Comparison of ENCODE assay signal across 24 cellular contexts in the genomic region with DNA sequence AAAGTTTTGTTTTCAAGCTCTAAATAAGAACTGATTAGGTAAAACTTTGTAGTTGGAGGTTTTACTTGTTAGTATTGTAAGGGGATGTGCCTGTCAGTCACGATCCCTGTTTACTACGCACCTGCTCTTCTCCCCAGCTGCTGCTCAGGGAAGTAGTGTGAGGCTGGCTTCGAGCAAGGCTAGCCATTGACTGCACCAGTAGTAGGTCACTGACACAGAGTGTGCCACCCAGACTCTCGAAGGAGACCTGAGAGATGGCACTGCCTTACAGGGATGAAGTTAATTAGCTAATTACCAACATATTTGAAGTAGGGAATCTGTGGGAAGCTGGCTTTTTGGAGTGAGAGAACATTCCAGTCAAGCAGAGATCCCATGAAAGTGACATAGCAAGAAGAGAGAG.
"Had no signal": no experiment of that assay in that cellular context is flagged by ENCODE, and none has a peak within 500 bp of the region (broad histone marks: within the 10 kb centered on the region; RNA-seq: fewer than 3 reads in every experiment).

No MANE protein-coding gene starts in this region.

- H3K4me1 Mint-ChIP-seq: brain; natural killer cell; stimulated activated naive B cell treated with anti-CD40 and anti-IgM and Interleukin-4, amounts not matched to agents 10 μg/mL and 1 μg/mL and 100 μg/mL, for 72 hours; WTC11 had no signal

- H3K4me3 ChIP-seq: dorsolateral prefrontal cortex, hepatocyte, pancreas, thoracic aorta, upper lobe of right lung had no signal

- H3K36me3 Mint-ChIP-seq: activated CD8-positive, alpha-beta memory T cell treated with anti-CD3 and anti-CD28 coated beads, Interleukin-2, amount 10 ng/mL, durations not matched to agents 7 days and 5 days; brain; natural killer cell; stimulated activated naive B cell treated with anti-CD40 and anti-IgM and Interleukin-4, amounts not matched to agents 10 μg/mL and 1 μg/mL and 100 μg/mL, for 72 hours; WTC11 had no signal

- H3K27ac Mint-ChIP-seq: activated CD4-positive, alpha-beta memory T cell treated with anti-CD3 and anti-CD28 coated beads, Interleukin-2, amount 10 ng/mL, durations not matched to agents 7 days and 5 days; activated CD8-positive, alpha-beta memory T cell treated with anti-CD3 and anti-CD28 coated beads, Interleukin-2, amount 10 ng/mL, durations not matched to agents 7 days and 5 days; activated naive CD4-positive, alpha-beta T cell treated with anti-CD3 and anti-CD28 coated beads for 36 hours; activated T-helper 2 cell treated with anti-CD3 and anti-CD28 coated beads, Interferon-gamma antibody, Interleukin-2, Interleukin-4, amounts not matched to agents 10 μg/mL and 5 μg/mL and 100 μg/mL, durations not matched to agents 14 hours and 24 hours and 36 hours; brain; natural killer cell; stimulated activated naive B cell treated with anti-CD40 and anti-IgM and Interleukin-4, amounts not matched to agents 10 μg/mL and 1 μg/mL and 100 μg/mL, for 72 hours; WTC11 had no signal

- DNase-seq: activated CD4-positive, alpha-beta memory T cell treated with anti-CD3 and anti-CD28 coated beads, Interleukin-2, amount 10 ng/mL, durations not matched to agents 7 days and 5 days; activated CD4-positive, alpha-beta T cell treated with anti-CD3 and anti-CD28 coated beads for 4 hours; activated CD8-positive, alpha-beta memory T cell treated with anti-CD3 and anti-CD28 coated beads, Interleukin-2, amount 10 ng/mL, durations not matched to agents 7 days and 5 days; activated naive CD4-positive, alpha-beta T cell treated with anti-CD3 and anti-CD28 coated beads for 36 hours; anterior cingulate cortex; central memory CD4-positive, alpha-beta T cell; dorsolateral prefrontal cortex; foreskin fibroblast; left cardiac atrium; mesendoderm; natural killer cell; pancreas; stimulated activated CD4-positive, alpha-beta T cell treated with anti-CD3 and anti-CD28 coated beads, Interleukin-4, amount 100 ng/mL, for 4 hours; stimulated activated naive B cell treated with anti-CD40 and anti-IgM and Interleukin-4, amounts not matched to agents 10 μg/mL and 1 μg/mL and 100 μg/mL, for 72 hours; upper lobe of right lung had no signal

- H3K27me3 ChIP-seq: hepatocyte, pancreas had no signal

- H3K4me3 Mint-ChIP-seq: activated CD4-positive, alpha-beta memory T cell treated with anti-CD3 and anti-CD28 coated beads, Interleukin-2, amount 10 ng/mL, durations not matched to agents 7 days and 5 days; activated CD8-positive, alpha-beta memory T cell treated with anti-CD3 and anti-CD28 coated beads, Interleukin-2, amount 10 ng/mL, durations not matched to agents 7 days and 5 days; activated naive CD4-positive, alpha-beta T cell treated with anti-CD3 and anti-CD28 coated beads for 36 hours; brain; natural killer cell; stimulated activated naive B cell treated with anti-CD40 and anti-IgM and Interleukin-4, amounts not matched to agents 10 μg/mL and 1 μg/mL and 100 μg/mL, for 72 hours; WTC11 had no signal

- H3K27ac ChIP-seq: dorsolateral prefrontal cortex, epithelial cell of prostate, hepatocyte, neutrophil, pancreas, thoracic aorta, upper lobe of right lung had no signal

- FAIRE-seq: colon, TTC549 had no signal

- H3K9me3 Mint-ChIP-seq: activated CD4-positive, alpha-beta memory T cell treated with anti-CD3 and anti-CD28 coated beads, Interleukin-2, amount 10 ng/mL, durations not matched to agents 7 days and 5 days; activated T-helper 2 cell treated with anti-CD3 and anti-CD28 coated beads, Interferon-gamma antibody, Interleukin-2, Interleukin-4, amounts not matched to agents 10 μg/mL and 5 μg/mL and 100 μg/mL, durations not matched to agents 14 hours and 24 hours and 36 hours; natural killer cell; stimulated activated naive B cell treated with anti-CD40 and anti-IgM and Interleukin-4, amounts not matched to agents 10 μg/mL and 1 μg/mL and 100 μg/mL, for 72 hours; WTC11 had no signal

- H3K9me3 ChIP-seq: neutrophil, pancreas, thoracic aorta, upper lobe of right lung had no signal

- H3K79me2 ChIP-seq: hepatocyte had no signal

- H3K4me2 ChIP-seq: hepatocyte had no signal

- H3K4me1 ChIP-seq: pancreas, upper lobe of right lung had no signal

- H3K36me3 ChIP-seq: neutrophil, pancreas, thoracic aorta, upper lobe of right lung had no signal

- H2AFZ ChIP-seq: hepatocyte had no signal
